Comparison of ENCODE assay signal across 9 cellular contexts in the genomic region with DNA sequence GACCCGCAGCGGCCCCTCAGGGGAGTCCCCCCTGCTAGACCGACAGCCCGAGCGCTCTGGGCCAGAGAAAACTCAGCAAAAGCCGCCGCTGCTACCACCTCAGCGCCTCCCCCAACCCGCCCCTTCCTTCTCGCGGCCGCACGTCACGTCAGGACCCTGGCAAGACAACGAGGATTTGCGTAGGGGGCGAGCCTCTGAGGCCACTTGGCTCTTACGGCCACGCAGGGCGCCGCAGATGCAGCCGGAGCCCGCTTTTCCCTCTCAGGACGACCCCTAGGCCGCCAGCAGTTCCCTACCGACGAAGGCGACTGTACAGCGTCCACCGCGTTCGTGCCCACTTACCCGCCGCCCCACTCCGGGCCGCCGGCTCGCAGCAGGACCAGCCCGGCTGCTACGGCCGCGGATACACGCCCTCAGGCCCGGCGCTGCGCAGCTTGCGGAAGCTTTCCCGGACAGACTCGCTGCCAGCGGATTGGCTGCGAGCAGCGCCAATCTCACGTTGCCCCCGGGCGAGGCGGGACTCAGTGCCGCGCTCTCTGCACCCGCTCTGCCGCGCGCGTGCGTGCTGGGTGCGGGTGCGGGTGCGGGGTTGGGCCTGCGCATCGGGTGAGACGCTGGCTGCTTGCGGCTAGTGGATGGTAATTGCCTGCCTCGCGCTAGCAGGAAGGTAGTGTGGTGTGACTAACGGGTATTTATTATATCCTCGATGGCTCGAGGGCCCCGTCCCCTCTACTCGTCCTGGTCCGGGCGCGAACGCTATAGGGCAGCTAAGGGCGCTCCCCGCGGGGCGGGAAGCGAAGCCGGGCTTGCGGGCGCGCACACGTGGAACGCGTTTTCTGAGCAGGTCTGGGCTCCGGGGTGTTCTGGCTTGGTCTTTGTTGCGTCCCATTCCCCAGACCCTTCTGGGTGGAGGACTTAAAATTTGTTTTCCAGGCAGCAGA. TPM values are rescaled to one million over a fixed set of nuclear protein-coding genes. Genes with fewer than 3 reads are reported as not detected.
A peak's percentile ranks its signal among the peaks of the same experiment; 100 is the strongest.
DNase-seq lines count a peak whose midpoint lies in the region; ATAC-seq, FAIRE-seq and TF ChIP-seq lines count a peak whose summit lies in the region.
"Had no signal": no experiment of that assay in that cellular context is flagged by ENCODE, and none has a peak within 500 bp of the region (broad histone marks: within the 10 kb centered on the region; RNA-seq: fewer than 3 reads in every experiment).

A gene with protein sequence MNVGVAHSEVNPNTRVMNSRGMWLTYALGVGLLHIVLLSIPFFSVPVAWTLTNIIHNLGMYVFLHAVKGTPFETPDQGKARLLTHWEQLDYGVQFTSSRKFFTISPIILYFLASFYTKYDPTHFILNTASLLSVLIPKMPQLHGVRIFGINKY (minus strand): TSS at position 413 of the 941 bp plus-strand sequence. CDS start 1,744 bp downstream, outside the sequence.
A gene (plus strand): TSS at position 524 of the 941 bp plus-strand sequence. CDS start 7,360 bp downstream, outside the sequence.

- TF ChIP-seq CTCF in BE2C (IDR thresholded peaks at IDR 0.05; ENCODE audit: low read depth, low read length) (no peak), kidney (IDR thresholded peaks at IDR 0.05; ENCODE audit: borderline replicate concordance, extremely low read depth, insufficient read depth) (no peak)

- H3K36me3 ChIP-seq in BE2C (peaks cover 18% of the 10 kb centered on the region), kidney (ENCODE audit: control insufficient read depth in 1 of 2, insufficient read depth in 2 of 2, low read length in 2 of 2) (peaks cover 0 to 5% of the 10 kb centered on the region in 2 donors)

- peak; percentile 91 for ATAC-seq in HG03442 (IDR thresholded peaks at IDR 0.05; ENCODE audit: unreplicated experiment)

- FAIRE-seq in GM19239 (lab: Jason Lieb, UNC) (peak; percentile 96), kidney (lab: Jason Lieb, UNC) (no peak)
- FAIRE-seq: islet of Langerhans had no signal

- intact Hi-C loops in kidney (cut with DNase I) = no loop called here

- H3K4me1 ChIP-seq in BE2C = no peaks in the 10 kb centered on the region
- H3K4me1 ChIP-seq in kidney (ENCODE audit: control insufficient read depth in 1 of 2, insufficient read depth in 1 of 2, low read depth in 1 of 2, low read length in 2 of 2) = peaks cover 2 to 10% of the 10 kb centered on the region in 2 donors

- H3K27ac ChIP-seq in kidney (ENCODE audit: low read depth in 2 of 2, low read length in 2 of 2) = peak within 1 kb of the TSS; percentile 94 to 96

- H3K9me3 ChIP-seq in BE2C = no peaks in the 10 kb centered on the region
- no peaks in the 10 kb centered on the region for H3K9me3 ChIP-seq in kidney (ENCODE audit: control insufficient read depth in 1 of 2, low read length in 2 of 2)

- DNase-seq in BE2C (peak; percentile 96), GM19239 (ENCODE audit: insufficient read length, low spot score) (peak; percentile 78), NCI-H510A treated with DMSO at 0.1 percent for 48 hours (lab: John Stamatoyannopoulos, UW) (peak; percentile 94), cerebellum (ENCODE audit: low spot score) (peak; percentile 96), kidney (peak; percentile 98)
- DNase-seq in activated CD4-positive, alpha-beta T cell treated with anti-CD3 and anti-CD28 coated beads for 24 hours (ENCODE audit: low read depth in 2 of 2) = peak; percentile 87 to 89
- peak; percentile 87 to 92 for DNase-seq in stimulated activated CD4-positive, alpha-beta T cell treated with anti-CD3 and anti-CD28 coated beads, Interleukin-15, amount 100 ng/mL, for 1 hour (ENCODE audit: low read depth in 1 of 2, low spot score in 1 of 2)

- H3K9ac ChIP-seq in kidney (ENCODE audit: low read length in 2 of 2) = peak within 1 kb of the TSS; percentile 83 to 95

- H3K4me3 ChIP-seq in BE2C (ENCODE audit: low read depth, low read length) (peak within 1 kb of the TSS; percentile 90), kidney (ENCODE audit: low read length in 2 of 2) (peak within 1 kb of the TSS; percentile 93 to 98)

- no peaks in the 10 kb centered on the region for H3K27me3 ChIP-seq in BE2C

RNA-seq across cellular contexts. Expression of the first gene that starts in this region (rescaled TPM):
- 68.6 TPM for polyA plus RNA-seq in BE2C (2012; ENCODE audit: insufficient read depth, insufficient read length, low read depth)
- 59.0 TPM for total RNA-seq in cerebellum
- total RNA-seq in kidney = 53.2 TPM
- 61.2 TPM for polyA plus RNA-seq in kidney (ENCODE audit: insufficient read depth, low read depth, low replicate concordance)

RNA-seq across cellular contexts. Expression of the second gene that starts in this region (rescaled TPM):
- 21.4 TPM for polyA plus RNA-seq in BE2C (2012; ENCODE audit: insufficient read depth, insufficient read length, low read depth)
- total RNA-seq in cerebellum = 64.5 TPM
- total RNA-seq in kidney = 23.5 TPM
- 6.9 TPM for polyA plus RNA-seq in kidney (ENCODE audit: insufficient read depth, low read depth, low replicate concordance)

Comparison
In these comparisons a context has a peak if more than half of its experiments do, and no peak if none do; other contexts are left out.
1. Peak in every context shown above with its lines: DNase-seq, ATAC-seq, H3K4me3 ChIP-seq and H3K27ac ChIP-seq.